ENCODE assay signal across 7 cellular contexts in genomic region chr5:151448038-151448985, GRCh38. TPM values are rescaled to one million over a fixed set of nuclear protein-coding genes. Genes with fewer than 3 reads are reported as not detected.
A peak's percentile ranks its signal among the peaks of the same experiment; 100 is the strongest.
DNase-seq lines count a peak whose midpoint lies in the region; ATAC-seq, FAIRE-seq and TF ChIP-seq lines count a peak whose summit lies in the region.

No MANE protein-coding gene starts in this region.

- H3K27ac ChIP-seq in PC-3 (ENCODE audit: low read length) (no peak overlapping the region), astrocyte (ENCODE audit: low read depth, low read length) (peak overlapping the region; percentile 68), iPS-18a (ENCODE audit: low read length) (no peak overlapping the region), skeletal muscle tissue (ENCODE audit: low read depth, low read length) (peak overlapping the region; percentile 67)

- CTCF ChIA-PET in PC-3 (lab: Charles Lee) (interaction anchor here (0.6 to 1.5 kb wide), 6 partner anchors 35 to 289 kb away, joined by 3 to 24 read pairs (median 4); no protein-coding TSS in a partner anchor), GM10248 (lab: Yijun Ruan, JAX) (interaction anchor here (0.7 to 6.9 kb wide), 35 partner anchors 12 to 1056 kb away, joined by 3 to 87 read pairs (median 5); partner anchors contain the start of genes G3BP1 and SPARC)

- H3K9me3 Mint-ChIP-seq in astrocyte (ENCODE audit: unreplicated experiment) = no peaks in the 10 kb centered on the region

- no peaks in the 10 kb centered on the region for H3K9me2 ChIP-seq in PC-3 (replicated peaks; ENCODE audit: low read length)

- no peaks in the 10 kb centered on the region for H4K20me1 ChIP-seq in PC-3 (ENCODE audit: low read length)
- H4K20me1 ChIP-seq in astrocyte (ENCODE audit: insufficient read depth, low read length) = peaks cover 17% of the 10 kb centered on the region

- peak overlapping the region; percentile 65 for H3K9ac ChIP-seq in PC-3 (ENCODE audit: low read length)
- H3K9ac ChIP-seq in astrocyte (ENCODE audit: low read length) = peak overlapping the region; percentile 87
- H3K9ac ChIP-seq in iPS-18a (ENCODE audit: low read length) = peak overlapping the region; percentile 15
- H3K9ac ChIP-seq in skeletal muscle tissue (ENCODE audit: low read depth in 1 of 3, low read length in 3 of 3) = peak overlapping the region; percentile 84 to 86 (median 85)

- H2AFZ ChIP-seq in PC-3 (ENCODE audit: low read length) (peak overlapping the region; percentile 94), astrocyte (ENCODE audit: low read depth, low read length) (peak overlapping the region; percentile 95)

- FAIRE-seq in GM12892 (lab: Jason Lieb, UNC) = peak; percentile 86
- no peak for FAIRE-seq in astrocyte (lab: Jason Lieb, UNC)

- no peak overlapping the region for H3K27ac Mint-ChIP-seq in astrocyte (ENCODE audit: unreplicated experiment)

- intact Hi-C loops in PC-3 (cut with micrococcal nuclease) = loop anchor here (1.0 to 5.0 kb wide), 2 partner anchors 66 to 323 kb away; partner anchors contain the start of gene G3BP1

- H3K4me1 ChIP-seq in PC-3 (ENCODE audit: insufficient read depth, low read length) = peaks cover 25% of the 10 kb centered on the region
- H3K4me1 ChIP-seq in astrocyte (ENCODE audit: insufficient read depth, low read length) = peaks cover 22% of the 10 kb centered on the region
- peaks cover 10% of the 10 kb centered on the region for H3K4me1 ChIP-seq in iPS-18a (ENCODE audit: control insufficient read depth, low read depth, low read length)
- peaks cover 11 to 26% (median 22%) of the 10 kb centered on the region in 3 donors for H3K4me1 ChIP-seq in skeletal muscle tissue (ENCODE audit: control insufficient read depth in 3 of 3, insufficient read depth in 3 of 3, low read length in 3 of 3)

- no peak for DNase-seq in GM12892 (ENCODE audit: insufficient read length)
- DNase-seq in PC-3 = peak; percentile 60
- no peak for DNase-seq in astrocyte (ENCODE audit: low read depth)
- no peak for DNase-seq in GM10248 (ENCODE audit: extremely low spot score)

- H3K4me3 ChIP-seq in PC-3 (ENCODE audit: low read length) (peak overlapping the region; percentile 82), astrocyte (ENCODE audit: insufficient read depth, low read depth, low read length) (peak overlapping the region; percentile 81), iPS-18a (ENCODE audit: low read length) (peak overlapping the region; percentile 68), skeletal muscle tissue (ENCODE audit: low read length in 3 of 3) (peak overlapping the region; percentile 93 to 96 (median 94))

- POLR2A ChIA-PET in PC-3 (lab: Charles Lee; ENCODE audit: unreplicated experiment) (interaction anchor here (0.6 kb wide), 1 partner anchor 10 kb away, joined by 3 read pairs; no protein-coding TSS in a partner anchor), GM10248 (lab: Yijun Ruan, JAX) (interaction anchor here (0.6 kb wide), 1 partner anchor 1066 kb away, joined by 6 read pairs; no protein-coding TSS in a partner anchor)

- H3K27me3 ChIP-seq in PC-3 (ENCODE audit: low read length) = 0 out of 2 replicates have a peak, but pooled peaks cover 3% of the 10 kb centered on the region
- H3K27me3 ChIP-seq in astrocyte (ENCODE audit: insufficient read depth, low read length) = no peaks in the 10 kb centered on the region
- H3K27me3 ChIP-seq in iPS-18a (ENCODE audit: control insufficient read depth, insufficient read depth, low read length) = peaks cover 9% of the 10 kb centered on the region
- no peaks in the 10 kb centered on the region for H3K27me3 ChIP-seq in skeletal muscle tissue (ENCODE audit: control insufficient read depth in 3 of 3, insufficient read depth in 3 of 3, low read length in 3 of 3)

- H3K4me2 ChIP-seq in PC-3 (ENCODE audit: low read length) = peak overlapping the region; percentile 100
- H3K4me2 ChIP-seq in astrocyte (ENCODE audit: low read length) = peak overlapping the region; percentile 99

- H3K36me3 ChIP-seq in PC-3 (ENCODE audit: low read depth, low read length) = no peaks in the 10 kb centered on the region
- H3K36me3 ChIP-seq in astrocyte (ENCODE audit: insufficient read depth, low read length) = no peaks in the 10 kb centered on the region
- no peaks in the 10 kb centered on the region for H3K36me3 ChIP-seq in iPS-18a (ENCODE audit: control insufficient read depth, low read depth, low read length)
- no peaks in the 10 kb centered on the region for H3K36me3 ChIP-seq in skeletal muscle tissue (ENCODE audit: control insufficient read depth in 3 of 3, insufficient read depth in 3 of 3, low read length in 3 of 3)

- H3K4me1 Mint-ChIP-seq in astrocyte (ENCODE audit: low read depth, unreplicated experiment) = peaks cover 18% of the 10 kb centered on the region

- peak; percentile 14 for ATAC-seq in HG02852 (IDR thresholded peaks at IDR 0.05; ENCODE audit: unreplicated experiment)
- ATAC-seq in PC-3 = peak; percentile 60

- H3K79me2 ChIP-seq in PC-3 (ENCODE audit: low read length) (peaks cover 13% of the 10 kb centered on the region; the same call in 1 of the 2 replicates), astrocyte (ENCODE audit: insufficient read depth, low read length) (peaks cover 32% of the 10 kb centered on the region)

- peaks cover 8% of the 10 kb centered on the region for H3K27me3 Mint-ChIP-seq in astrocyte (ENCODE audit: low read depth, unreplicated experiment)

- no peaks in the 10 kb centered on the region for H3K9me3 ChIP-seq in PC-3 (ENCODE audit: low read length)
- no peaks in the 10 kb centered on the region for H3K9me3 ChIP-seq in astrocyte (ENCODE audit: insufficient read depth, low read depth, low read length)
- no peaks in the 10 kb centered on the region for H3K9me3 ChIP-seq in iPS-18a (ENCODE audit: control insufficient read depth, low read depth, low read length)
- no peaks in the 10 kb centered on the region for H3K9me3 ChIP-seq in skeletal muscle tissue (ENCODE audit: control insufficient read depth in 3 of 3, low read length in 3 of 3)

- TF ChIP-seq POLR2A in GM12892 (IDR thresholded peaks at IDR 0.05; ENCODE audit: low read depth, low read length) = no peak

- no peaks in the 10 kb centered on the region for H3F3A ChIP-seq in PC-3 (ENCODE audit: low read length, unreplicated experiment)

- peak; percentile 44; the same call in 1 of the 2 replicates for TF ChIP-seq CTCF in PC-3 (conservative IDR thresholded peaks at IDR 0.05; ENCODE audit: low read depth, low read length)
- TF ChIP-seq CTCF in astrocyte (IDR thresholded peaks at IDR 0.05; ENCODE audit: insufficient read depth, low read depth, low read length) = peak; percentile 6
- no peak for TF ChIP-seq CTCF in GM10248 (IDR thresholded peaks at IDR 0.05; ENCODE audit: control extremely low read depth, extremely low read depth, low read depth, missing control alignments)

- H3K4me3 Mint-ChIP-seq in astrocyte (ENCODE audit: unreplicated experiment) = peak overlapping the region; percentile 96

- no peaks in the 10 kb centered on the region for H3K36me3 Mint-ChIP-seq in astrocyte (ENCODE audit: low read depth, unreplicated experiment)

- BruUV-seq in PC-3 (replicated peaks; lab: Mats Ljungman, UMichigan) = no TSS peak

RNA-seq across cellular contexts. Expression of gene SLC36A1, which starts 0.9 kb away (rescaled TPM):
- 2.9 TPM for polyA plus RNA-seq in GM12892 (2012; ENCODE audit: missing spikeins)
- total RNA-seq in PC-3 (2014; rRNA removed) (3.6 and 5.7 TPM in 2 replicates), astrocyte (6.0 and 6.4 TPM in 2 replicates), skeletal muscle tissue (8.9 TPM)

Comparison
In these comparisons a context has a peak if more than half of its experiments do, and no peak if none do; other contexts are left out.
1. H3K27ac ChIP-seq: peak in astrocyte (single experiment) and skeletal muscle tissue (single experiment); none in PC-3 (single experiment) and iPS-18a (single experiment).
2. H3K9ac ChIP-seq: peak in every context shown above with its lines; median percentile 87 in astrocyte; 85 in skeletal muscle tissue; 65 in PC-3; 15 in iPS-18a.
3. Peak in every context shown above with its lines, with median percentiles within 50 percentile points of each other: H3K4me3 ChIP-seq.